Comparison of ENCODE assay signal across 21 cellular contexts in genomic region chr4:156635046-156635445, GRCh38.
DNase-seq lines count a peak whose midpoint lies in the region; ATAC-seq, FAIRE-seq and TF ChIP-seq lines count a peak whose summit lies in the region.
"Had no signal": no experiment of that assay in that cellular context is flagged by ENCODE, and none has a peak within 500 bp of the region (broad histone marks: within the 10 kb centered on the region; RNA-seq: fewer than 3 reads in every experiment).

No MANE protein-coding gene starts in this region.

- no peaks in the 10 kb centered on the region for H3K36me3 Mint-ChIP-seq in chondrocyte (ENCODE audit: low read depth)

- no peak overlapping the region for H3K4me3 Mint-ChIP-seq in chondrocyte (ENCODE audit: unreplicated experiment)
- H3K4me3 Mint-ChIP-seq: CD4-positive, alpha-beta T cell had no signal

- DNase-seq in SJCRH30 (no peak), chondrocyte (ENCODE audit: low spot score) (no peak), pancreas (no peak), AML-193 (lab: John Stamatoyannopoulos, UW) (no peak), midbrain (lab: John Stamatoyannopoulos, UW) (no peak)
- no peak for DNase-seq in activated effector memory CD4-positive, alpha-beta T cell treated with Interleukin-2 at 50 U/mL for 16 hours
- DNase-seq: 8988T; CD4-positive, alpha-beta T cell; HCEC 1CT; KG1; MM.1S; NCI-H2029; NCI-H446 treated with DMSO at 0.1 percent for 48 hours; NCI-H526 treated with DMSO at 0.1 percent for 48 hours; PC-9 had no signal

- no peaks in the 10 kb centered on the region for H3K36me3 ChIP-seq in SJCRH30
- no peaks in the 10 kb centered on the region for H3K36me3 ChIP-seq in pancreas
- H3K36me3 ChIP-seq: BLaER1 had no signal

- H3K9me3 ChIP-seq in SJCRH30 (replicated peaks) = no peaks in the 10 kb centered on the region
- H3K9me3 ChIP-seq in pancreas = no peaks in the 10 kb centered on the region
- H3K9me3 ChIP-seq: BLaER1 had no signal

- intact Hi-C loops in pancreas (cut with DNase I) = no loop called here

- ATAC-seq in pancreas (no peak), GM19023 (IDR thresholded peaks at IDR 0.05; ENCODE audit: unreplicated experiment) (no peak)
- ATAC-seq: Right ventricle myocardium inferior had no signal

- H3K27ac Mint-ChIP-seq in chondrocyte (ENCODE audit: unreplicated experiment) = peak overlapping the region; percentile 67
- H3K27ac Mint-ChIP-seq: CD4-positive, alpha-beta T cell had no signal

- H3K27me3 Mint-ChIP-seq in chondrocyte (ENCODE audit: low read depth) = no peaks in the 10 kb centered on the region
- H3K27me3 Mint-ChIP-seq: CD4-positive, alpha-beta T cell had no signal

- no peak overlapping the region for H3K4me3 ChIP-seq in SJCRH30
- no peak overlapping the region for H3K4me3 ChIP-seq in pancreas
- H3K4me3 ChIP-seq: BLaER1, PC-9 had no signal

- TF ChIP-seq CTCF in chondrocyte (IDR thresholded peaks at IDR 0.05) = no peak
- TF ChIP-seq CTCF in pancreas (IDR thresholded peaks at IDR 0.05) = no peak

- peaks cover 6% of the 10 kb centered on the region for H3K9me3 Mint-ChIP-seq in chondrocyte (ENCODE audit: low read depth)

- peaks cover 67% of the 10 kb centered on the region for H3K4me1 Mint-ChIP-seq in chondrocyte (ENCODE audit: low read depth)

- H3K4me1 ChIP-seq in SJCRH30 = peaks cover 29% of the 10 kb centered on the region
- H3K4me1 ChIP-seq in pancreas = no peaks in the 10 kb centered on the region
- H3K4me1 ChIP-seq: BLaER1 had no signal

- H3K27me3 ChIP-seq in SJCRH30 (no peaks in the 10 kb centered on the region), pancreas (no peaks in the 10 kb centered on the region)
- H3K27me3 ChIP-seq: BLaER1 had no signal

- H3K27ac ChIP-seq in SJCRH30 (peak overlapping the region; percentile 88), pancreas (no peak overlapping the region)
- H3K27ac ChIP-seq: BLaER1, PC-9 had no signal

- WGBS in pancreas, 2 donors = 61 to 62% methylated on average over 1 of the region's 1 CpG

- FAIRE-seq in A204.1 (lab: Jason Lieb, UNC) (peak; percentile 67), pancreas (lab: Jason Lieb, UNC) (peak; percentile 41)
- FAIRE-seq: D721Med, H1 had no signal
